ENCODE assay signal across 10 cellular contexts in genomic region chr2:238644095-238645081, GRCh38.
DNase-seq lines count a peak whose midpoint lies in the region; ATAC-seq and TF ChIP-seq lines count a peak whose summit lies in the region.
"Had no signal": no experiment of that assay in that cellular context is flagged by ENCODE, and none has a peak within 500 bp of the region (broad histone marks: within the 10 kb centered on the region; RNA-seq: fewer than 3 reads in every experiment).

No MANE protein-coding gene starts in this region.

- BruUV-seq in IMR-90 (replicated peaks; lab: Mats Ljungman, UMichigan), result no TSS peak

- H2AK5ac ChIP-seq in IMR-90 (ENCODE audit: low read depth, low read length), result peak overlapping the region; percentile 86

- peak overlapping the region; percentile 68; the same call in 2 of the 3 replicates for H2BK15ac ChIP-seq in IMR-90 (ENCODE audit: low read depth, low read length)

- H3K79me2 ChIP-seq in neural progenitor cell (ENCODE audit: low read depth), result no peaks in the 10 kb centered on the region

- H4K91ac ChIP-seq in IMR-90 (ENCODE audit: insufficient read depth, low read depth, low read length), result peak overlapping the region; percentile 45

- CTCF ChIA-PET in IMR-90 (lab: Yijun Ruan, JAX), result no interaction called here

- no peaks in the 10 kb centered on the region for H3K9me3 ChIP-seq in IMR-90 (ENCODE audit: control insufficient read depth, insufficient read depth, low read length)
- no peaks in the 10 kb centered on the region for H3K9me3 ChIP-seq in neural progenitor cell (ENCODE audit: low read depth)

- H3K4me3 ChIP-seq in IMR-90 (ENCODE audit: insufficient read depth, low read depth, low read length) (no peak overlapping the region), cardiac fibroblast (replicated peaks in 1 of 2; ENCODE audit: low read depth in 2 of 2, low read length in 2 of 2) (no peak overlapping the region), neural progenitor cell (no peak overlapping the region)

- peak overlapping the region; percentile 55; the same call in 1 of the 2 replicates for H3K56ac ChIP-seq in IMR-90 (ENCODE audit: extremely low read depth, insufficient read depth, low read length)

- in situ Hi-C loops in IMR-90 (cut with MboI; ENCODE audit: low sequenced_read_pairs), result no loop called here

- dilution Hi-C loops in IMR-90 (cut with HindIII; ENCODE audit: low sequenced_read_pairs, unreplicated experiment), result no loop called here

- H3K4me1 Mint-ChIP-seq in neural progenitor cell, result peaks cover 17% of the 10 kb centered on the region

- no peak overlapping the region for H3K9ac ChIP-seq in IMR-90 (ENCODE audit: low read depth, low read length)
- no peak overlapping the region for H3K9ac ChIP-seq in neural progenitor cell

- 20% methylated on average over 2 of the region's 11 CpGs; no CpG with 5 or more reads in 1 of the 2 experiments for WGBS in IMR-90 (ENCODE audit: extremely low coverage in 2 of 2, insufficient read length in 1 of 2), 2 experiments

- H3K27ac ChIP-seq in IMR-90 (ENCODE audit: insufficient read depth, low read length) (peak overlapping the region; percentile 77), neural progenitor cell (no peak overlapping the region)

- no peaks in the 10 kb centered on the region for H3K9me3 Mint-ChIP-seq in neural progenitor cell

- peaks cover 7% of the 10 kb centered on the region for H3K27me3 Mint-ChIP-seq in neural progenitor cell (ENCODE audit: insufficient read depth, low read depth)

- no peaks in the 10 kb centered on the region for H3K36me3 ChIP-seq in IMR-90 (ENCODE audit: control insufficient read depth, insufficient read depth, low read length)
- no peaks in the 10 kb centered on the region for H3K36me3 ChIP-seq in neural progenitor cell

- H3K4me1 ChIP-seq in IMR-90 (ENCODE audit: control insufficient read depth, insufficient read depth, low read length), result peaks cover 15% of the 10 kb centered on the region
- H3K4me1 ChIP-seq in neural progenitor cell, result no peaks in the 10 kb centered on the region

- intact Hi-C loops in IMR-90 (cut with micrococcal nuclease), result no loop called here

- peak overlapping the region; percentile 82 for H3K18ac ChIP-seq in IMR-90 (ENCODE audit: low read depth, low read length)

- H2BK20ac ChIP-seq in IMR-90 (ENCODE audit: low read depth, low read length), result peak overlapping the region; percentile 84

- no peak for TF ChIP-seq CTCF in IMR-90 (conservative IDR thresholded peaks at IDR 0.05; ENCODE audit: low read depth, low read length)
- TF ChIP-seq CTCF in cardiac fibroblast (IDR thresholded peaks at IDR 0.05; ENCODE audit: low read depth, low read length), result no peak
- no peak for TF ChIP-seq CTCF in neural progenitor cell (IDR thresholded peaks at IDR 0.05)

- DNase-seq in AG08396 (ENCODE audit: low spot score) (peak; percentile 78), IMR-90 (peak; percentile 86), cardiac fibroblast (ENCODE audit: low read depth in 2 of 2) (peak; percentile 90 to 93), neural progenitor cell (ENCODE audit: low spot score) (no peak), cerebellar cortex (ENCODE audit: low spot score) (no peak), NCI-H2081 treated with DMSO at 0.1 percent for 48 hours (lab: John Stamatoyannopoulos, UW) (no peak), mucosa of gallbladder (ENCODE audit: low spot score) (no peak)
- DNase-seq: activated CD8-positive, alpha-beta memory T cell treated with anti-CD3 and anti-CD28 coated beads for 24 hours; NCI-H1105 had no signal

- peak overlapping the region; percentile 54 to 58 for H4K8ac ChIP-seq in IMR-90 (ENCODE audit: low read depth in 2 of 2, low read length in 2 of 2)

- peak overlapping the region; percentile 26; the same call in 1 of the 2 replicates for H4K5ac ChIP-seq in IMR-90 (ENCODE audit: low read depth, low read length)

- peak overlapping the region; percentile 60 for H2AFZ ChIP-seq in IMR-90 (replicated peaks; ENCODE audit: low read length, poor library complexity)
- peak overlapping the region; percentile 18 for H2AFZ ChIP-seq in neural progenitor cell (replicated peaks)

- peaks cover 18% of the 10 kb centered on the region for H3K9me1 ChIP-seq in IMR-90 (ENCODE audit: insufficient read depth, low read length)

- H3K14ac ChIP-seq in IMR-90 (replicated peaks; ENCODE audit: low read depth, low read length), result peak overlapping the region; percentile 89

- H3K4me2 ChIP-seq in IMR-90 (ENCODE audit: low read depth, low read length), result peak overlapping the region; percentile 29
- no peak overlapping the region for H3K4me2 ChIP-seq in neural progenitor cell

- peak overlapping the region; percentile 90 for H2BK120ac ChIP-seq in IMR-90 (ENCODE audit: low read depth, low read length)

- TF ChIP-seq RAD21 in IMR-90 (IDR thresholded peaks at IDR 0.05; ENCODE audit: low read length), result no peak

- peak overlapping the region; percentile 51 for H3K27ac Mint-ChIP-seq in neural progenitor cell

- 0 out of 2 replicates have a peak, but pooled peaks have one; percentile 10 for TF ChIP-seq POLR2A in IMR-90 (IDR thresholded peaks at IDR 0.05; ENCODE audit: low read depth, low read length)

- ATAC-seq in IMR-90 (ENCODE audit: low read depth), result peak; percentile 87
- no peak for ATAC-seq in GM19455 (IDR thresholded peaks at IDR 0.05; ENCODE audit: unreplicated experiment)

- 0 out of 2 replicates have a peak overlapping the region, but pooled peaks have one; percentile 20 for H3K23ac ChIP-seq in IMR-90 (ENCODE audit: low read depth, low read length)

- peak overlapping the region; percentile 63 for H2AK9ac ChIP-seq in IMR-90 (replicated peaks; ENCODE audit: low read depth, low read length, poor library complexity)

- no peak overlapping the region for H3K4me3 Mint-ChIP-seq in neural progenitor cell

- no peaks in the 10 kb centered on the region for H3K36me3 Mint-ChIP-seq in neural progenitor cell

- no peaks in the 10 kb centered on the region for H3F3A ChIP-seq in neural progenitor cell (ENCODE audit: low read depth)

- H2BK5ac ChIP-seq in IMR-90 (ENCODE audit: low read depth, low read length, poor library complexity, severe bottlenecking), result peak overlapping the region; percentile 70

- H3K27me3 ChIP-seq in IMR-90 (ENCODE audit: control insufficient read depth, insufficient read depth, low read length), result no peaks in the 10 kb centered on the region
- H3K27me3 ChIP-seq in neural progenitor cell, result no peaks in the 10 kb centered on the region

- peak overlapping the region; percentile 78 for H3K4ac ChIP-seq in IMR-90 (ENCODE audit: low read depth, low read length)

- no peaks in the 10 kb centered on the region for H3K79me1 ChIP-seq in IMR-90 (ENCODE audit: low read depth in 1 of 2, low read length in 2 of 2)

- POLR2A ChIA-PET in IMR-90 (lab: Charles Lee; ENCODE audit: unreplicated experiment), result no interaction called here

- no peaks in the 10 kb centered on the region for H4K20me1 ChIP-seq in IMR-90 (ENCODE audit: insufficient read depth, low read length)
- H4K20me1 ChIP-seq in neural progenitor cell (ENCODE audit: low read depth), result no peaks in the 10 kb centered on the region

TF ChIP-seq in IMR-90, 13 proteins besides CTCF, POLR2A, EP300 and RAD21:
- TF ChIP-seq CEBPB (IDR thresholded peaks at IDR 0.05; ENCODE audit: low read depth, low read length) (peak; percentile 80), CHD1 (IDR thresholded peaks at IDR 0.05; ENCODE audit: low read depth, low read length) (no peak), FOS (IDR thresholded peaks at IDR 0.05; ENCODE audit: low read depth, low read length) (peak; percentile 70)

Comparison
In these comparisons a context has a peak if more than half of its experiments do, and no peak if none do; other contexts are left out.
1. DNase-seq: peak in AG08396 (single experiment), IMR-90 (single experiment) and cardiac fibroblast (2 of 2); none in neural progenitor cell (single experiment), cerebellar cortex (single experiment), NCI-H2081 treated with DMSO at 0.1 percent for 48 hours (single experiment) and mucosa of gallbladder (single experiment).